ENCODE assay signal across 10 cellular contexts in the genomic region with DNA sequence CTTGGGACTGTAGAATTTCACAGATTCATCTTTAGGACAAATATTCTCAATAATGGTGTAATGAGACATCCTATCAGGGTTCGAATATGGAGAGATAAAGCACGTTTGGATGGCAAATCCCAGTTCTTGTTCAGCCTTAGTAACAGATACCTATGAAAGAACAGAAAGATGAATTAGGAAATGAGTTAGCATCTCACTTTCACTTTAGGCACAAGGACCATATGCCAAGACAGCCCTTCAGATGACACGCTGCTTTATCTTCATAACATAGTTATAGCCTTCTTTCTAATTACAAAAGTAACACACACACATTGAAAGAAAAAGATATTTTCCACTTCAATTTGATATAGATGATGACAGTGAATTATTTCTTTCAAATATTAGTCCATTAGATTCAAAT.
A peak's percentile ranks its signal among the peaks of the same experiment; 100 is the strongest.
DNase-seq lines count a peak whose midpoint lies in the region; ATAC-seq, FAIRE-seq and TF ChIP-seq lines count a peak whose summit lies in the region.
"Had no signal": no experiment of that assay in that cellular context is flagged by ENCODE, and none has a peak within 500 bp of the region (broad histone marks: within the 10 kb centered on the region; RNA-seq: fewer than 3 reads in every experiment).

No MANE protein-coding gene starts in this region.

- H3K27me3 ChIP-seq in heart left ventricle = no peaks in the 10 kb centered on the region
- H3K27me3 ChIP-seq in muscle layer of duodenum (ENCODE audit: low read depth, low read length) = no peaks in the 10 kb centered on the region
- H3K27me3 ChIP-seq in upper lobe of right lung = no peaks in the 10 kb centered on the region
- H3K27me3 ChIP-seq in pancreas = no peaks in the 10 kb centered on the region

- peaks cover 0 to 65% (median 25%) of the 10 kb centered on the region in 12 donors for H3K4me1 ChIP-seq in heart left ventricle
- H3K4me1 ChIP-seq in muscle layer of duodenum (ENCODE audit: control insufficient read depth in 1 of 2, insufficient read depth in 2 of 2, low read length in 2 of 2) = peaks cover 0 to 14% of the 10 kb centered on the region in 2 donors
- peaks cover 12% of the 10 kb centered on the region for H3K4me1 ChIP-seq in upper lobe of right lung
- H3K4me1 ChIP-seq in pancreas = no peaks in the 10 kb centered on the region

- no peak for TF ChIP-seq CTCF in heart left ventricle (IDR thresholded peaks at IDR 0.05)
- TF ChIP-seq CTCF in upper lobe of right lung (IDR thresholded peaks at IDR 0.05) = no peak
- TF ChIP-seq CTCF in pancreas (IDR thresholded peaks at IDR 0.05) = no peak

- DNase-seq in heart left ventricle = no peak
- DNase-seq in left ventricle myocardium superior = no peak
- DNase-seq in activated T-helper 1 cell treated with anti-CD3 and anti-CD28 coated beads, Interleukin-12 subunit alpha, Interleukin-12 subunit beta, Interleukin-2, Interleukin-4 antibody, amounts not matched to agents 30 ng/mL and 10 ng/mL and 1 ng/mL, durations not matched to agents 14 hours and 24 hours and 36 hours (ENCODE audit: low spot score) = no peak
- DNase-seq in upper lobe of right lung = no peak
- DNase-seq in pancreas = no peak
- DNase-seq in activated gamma-delta T cell (lab: John Stamatoyannopoulos, UW) = no peak
- DNase-seq: activated gamma-delta T cell treated with Interleukin-2 at 50 U/mL for 16 hours had no signal

- no peak for FAIRE-seq in pancreas (lab: Jason Lieb, UNC)

- no peak overlapping the region for H3K4me3 Mint-ChIP-seq in activated T-helper 1 cell treated with anti-CD3 and anti-CD28 coated beads, Interleukin-12 subunit alpha, Interleukin-12 subunit beta, Interleukin-2, Interleukin-4 antibody, amounts not matched to agents 30 ng/mL and 10 ng/mL and 1 ng/mL, durations not matched to agents 14 hours and 24 hours and 36 hours
- H3K4me3 Mint-ChIP-seq: type B pancreatic cell had no signal

- intact Hi-C loops in heart left ventricle (cut with DNase I) = loop anchor here in 3 of 10 donors (5.0 to 10.0 kb wide), 2 partner anchors 40 to 172 kb away; partner anchors contain the start of gene TGFBR3 (in 2 of the 3)
- intact Hi-C loops in left ventricle myocardium superior (cut with micrococcal nuclease) = no loop called here
- intact Hi-C loops in activated T-helper 1 cell treated with anti-CD3 and anti-CD28 coated beads, Interleukin-12 subunit alpha, Interleukin-12 subunit beta, Interleukin-2, Interleukin-4 antibody, amounts not matched to agents 30 ng/mL and 10 ng/mL and 1 ng/mL, durations not matched to agents 14 hours and 24 hours and 36 hours (cut with micrococcal nuclease) = loop anchor here (2.0 kb wide), 2 partner anchors 122 to 824 kb away; no protein-coding TSS in a partner anchor
- intact Hi-C loops in upper lobe of right lung (cut with DNase I) = no loop called here
- intact Hi-C loops in pancreas (cut with DNase I) = no loop called here

- peak overlapping the region; percentile 94 for H3K27ac Mint-ChIP-seq in activated T-helper 1 cell treated with anti-CD3 and anti-CD28 coated beads, Interleukin-12 subunit alpha, Interleukin-12 subunit beta, Interleukin-2, Interleukin-4 antibody, amounts not matched to agents 30 ng/mL and 10 ng/mL and 1 ng/mL, durations not matched to agents 14 hours and 24 hours and 36 hours
- H3K27ac Mint-ChIP-seq: type B pancreatic cell had no signal

- TF ChIP-seq POLR2A in heart left ventricle (IDR thresholded peaks at IDR 0.05) = no peak

- H3K9me3 Mint-ChIP-seq in activated T-helper 1 cell treated with anti-CD3 and anti-CD28 coated beads, Interleukin-12 subunit alpha, Interleukin-12 subunit beta, Interleukin-2, Interleukin-4 antibody, amounts not matched to agents 30 ng/mL and 10 ng/mL and 1 ng/mL, durations not matched to agents 14 hours and 24 hours and 36 hours = no peaks in the 10 kb centered on the region
- H3K9me3 Mint-ChIP-seq: type B pancreatic cell had no signal

- ATAC-seq in heart left ventricle = no peak
- no peak for ATAC-seq in left ventricle myocardium superior
- ATAC-seq in upper lobe of right lung = no peak
- ATAC-seq in pancreas = no peak
- no peak for ATAC-seq in GM21367 (IDR thresholded peaks at IDR 0.05; ENCODE audit: unreplicated experiment)

- H3K27me3 Mint-ChIP-seq in activated T-helper 1 cell treated with anti-CD3 and anti-CD28 coated beads, Interleukin-12 subunit alpha, Interleukin-12 subunit beta, Interleukin-2, Interleukin-4 antibody, amounts not matched to agents 30 ng/mL and 10 ng/mL and 1 ng/mL, durations not matched to agents 14 hours and 24 hours and 36 hours (ENCODE audit: insufficient read depth) = peaks cover 4% of the 10 kb centered on the region
- H3K27me3 Mint-ChIP-seq: type B pancreatic cell had no signal

- peaks cover 0 to 78% (median 21%) of the 10 kb centered on the region in 9 donors for H3K36me3 ChIP-seq in heart left ventricle
- H3K36me3 ChIP-seq in muscle layer of duodenum (ENCODE audit: control insufficient read depth in 1 of 2, insufficient read depth in 2 of 2, low read length in 2 of 2) = peaks cover 33 to 43% of the 10 kb centered on the region in 2 donors
- peaks cover 50% of the 10 kb centered on the region for H3K36me3 ChIP-seq in upper lobe of right lung
- peaks cover 0 to 7% (median 0%) of the 10 kb centered on the region in 3 donors for H3K36me3 ChIP-seq in pancreas

- peaks cover 45% of the 10 kb centered on the region for H3K36me3 Mint-ChIP-seq in activated T-helper 1 cell treated with anti-CD3 and anti-CD28 coated beads, Interleukin-12 subunit alpha, Interleukin-12 subunit beta, Interleukin-2, Interleukin-4 antibody, amounts not matched to agents 30 ng/mL and 10 ng/mL and 1 ng/mL, durations not matched to agents 14 hours and 24 hours and 36 hours (ENCODE audit: low read depth)

- H3K9me3 ChIP-seq in heart left ventricle (no peaks in the 10 kb centered on the region), muscle layer of duodenum (ENCODE audit: control insufficient read depth in 1 of 2, low read length in 2 of 2) (no peaks in the 10 kb centered on the region), upper lobe of right lung (no peaks in the 10 kb centered on the region), pancreas (no peaks in the 10 kb centered on the region)

- peaks cover 67% of the 10 kb centered on the region for H3K4me1 Mint-ChIP-seq in activated T-helper 1 cell treated with anti-CD3 and anti-CD28 coated beads, Interleukin-12 subunit alpha, Interleukin-12 subunit beta, Interleukin-2, Interleukin-4 antibody, amounts not matched to agents 30 ng/mL and 10 ng/mL and 1 ng/mL, durations not matched to agents 14 hours and 24 hours and 36 hours (ENCODE audit: low read depth)

- H3K27ac ChIP-seq in heart left ventricle = peak overlapping the region; percentile 67 to 87 (median 81)
- H3K27ac ChIP-seq in muscle layer of duodenum (ENCODE audit: low read length) = peak overlapping the region; percentile 71
- peak overlapping the region; percentile 55 for H3K27ac ChIP-seq in upper lobe of right lung
- H3K27ac ChIP-seq in pancreas = no peak overlapping the region

- WGBS in heart left ventricle, 4 donors = 45 to 55% (median 48%) methylated on average over 3 of the region's 3 CpGs
- WGBS in pancreas, 2 donors = 76 to 79% methylated on average over 3 of the region's 3 CpGs

- H3K4me3 ChIP-seq in heart left ventricle = peak overlapping the region in 7 of 12 donors; percentile 2 to 29 (median 11)
- no peak overlapping the region for H3K4me3 ChIP-seq in muscle layer of duodenum (ENCODE audit: low read depth in 1 of 2, low read length in 2 of 2)
- H3K4me3 ChIP-seq in upper lobe of right lung = no peak overlapping the region
- H3K4me3 ChIP-seq in pancreas = no peak overlapping the region

Comparison
In these comparisons a context has a peak if more than half of its experiments do, and no peak if none do; other contexts are left out.
1. H3K27ac ChIP-seq: peak in heart left ventricle (12 of 12), muscle layer of duodenum (single experiment) and upper lobe of right lung (single experiment); none in pancreas (0 of 4).
2. H3K4me3 ChIP-seq: peak in heart left ventricle (7 of 12); none in muscle layer of duodenum (0 of 2), upper lobe of right lung (single experiment) and pancreas (0 of 4).